20 cellular contexts compared by ENCODE assay signal in genomic region chr2:11290713-11291112, GRCh38. TPM values are rescaled to one million over a fixed set of nuclear protein-coding genes. Genes with fewer than 3 reads are reported as not detected.
DNase-seq lines count a peak whose midpoint lies in the region; ATAC-seq, FAIRE-seq and TF ChIP-seq lines count a peak whose summit lies in the region.
"Had no signal": no experiment of that assay in that cellular context is flagged by ENCODE, and none has a peak within 500 bp of the region (broad histone marks: within the 10 kb centered on the region; RNA-seq: fewer than 3 reads in every experiment).

No MANE protein-coding gene starts in this region.

- TF ChIP-seq CTCF in GM06990 (IDR thresholded peaks at IDR 0.05; ENCODE audit: insufficient read depth, low read length, poor library complexity, severe bottlenecking), result no peak
- no peak for TF ChIP-seq CTCF in GM12878 (IDR thresholded peaks at IDR 0.05 in 2 of 3, conservative IDR thresholded peaks at IDR 0.05 in 1 of 3; ENCODE audit: control insufficient read depth in 2 of 3, extremely low read depth in 1 of 3, insufficient read depth in 1 of 3, low read depth in 3 of 3, low read length in 3 of 3)
- no peak for TF ChIP-seq CTCF in gastrocnemius medialis (IDR thresholded peaks at IDR 0.05 in 4 of 5, conservative IDR thresholded peaks at IDR 0.05 in 1 of 5)

- TF ChIP-seq POLR2A in GM12878 (IDR thresholded peaks at IDR 0.05; ENCODE audit: low read depth, low read length) (no peak), gastrocnemius medialis (IDR thresholded peaks at IDR 0.05) (no peak)

- H3K4me1 ChIP-seq in GM12878 (ENCODE audit: control insufficient read depth, insufficient read depth, low read length) (no peaks in the 10 kb centered on the region), gastrocnemius medialis (peaks cover 76 to 79% of the 10 kb centered on the region in 2 donors)

- DNase-seq in GM06990 (ENCODE audit: extremely low read depth, insufficient read length) (peak; percentile 19), GM12878 (ENCODE audit: low read depth, low spot score) (no peak), gastrocnemius medialis (no peak), dedifferentiated amniotic fluid mesenchymal stem cell (ENCODE audit: extremely low spot score) (no peak), DMS153 treated with DMSO at 0.1 percent for 48 hours (lab: John Stamatoyannopoulos, UW; ENCODE audit: unreplicated experiment) (no peak)
- no peak for DNase-seq in activated effector memory CD4-positive, alpha-beta T cell treated with Interleukin-2 at 50 U/mL for 16 hours
- DNase-seq: C1 segment of cervical spinal cord; Calu3; CD4-positive, alpha-beta memory T cell; COR-L47; DND-41; GM23248; H7; HCEC 1CT had no signal

- in situ Hi-C loops in GM12878 (cut with MboI), result no loop called here
- in situ Hi-C loops in gastrocnemius medialis (cut with MboI; ENCODE audit: low sequenced_read_pairs in 4 of 4), result no loop called here

- H3K36me3 ChIP-seq in GM06990 (ENCODE audit: control insufficient read depth, insufficient read depth, low read length) (no peaks in the 10 kb centered on the region), GM12878 (ENCODE audit: control insufficient read depth in 2 of 2, insufficient read depth in 2 of 2, low read length in 1 of 2) (no peaks in the 10 kb centered on the region; a peak in 1 of 4 replicates), gastrocnemius medialis (no peaks in the 10 kb centered on the region)

- TF ChIP-seq EP300 in GM12878 (IDR thresholded peaks at IDR 0.05; ENCODE audit: borderline replicate concordance in 1 of 2, control insufficient read depth in 1 of 2, low read depth in 2 of 2, low read length in 2 of 2), result no peak

- H3K4me2 ChIP-seq in GM12878 (ENCODE audit: control insufficient read depth, insufficient read depth), result no peak overlapping the region

- no peak for FAIRE-seq in GM12878 (lab: Jason Lieb, UNC)
- FAIRE-seq: G401.6, GM12891, GM18507, H1 had no signal

- H3K27me3 ChIP-seq in GM06990 (replicated peaks; ENCODE audit: control insufficient read depth, insufficient read depth, low read length), result no peaks in the 10 kb centered on the region
- H3K27me3 ChIP-seq in GM12878 (replicated peaks in 1 of 2; ENCODE audit: control insufficient read depth in 2 of 2, insufficient read depth in 2 of 2, low read length in 1 of 2), result no peaks in the 10 kb centered on the region
- no peaks in the 10 kb centered on the region for H3K27me3 ChIP-seq in gastrocnemius medialis

- intact Hi-C loops in GM12878 (cut with micrococcal nuclease; ENCODE audit: unreplicated experiment) (no loop called here), gastrocnemius medialis (cut with DNase I; ENCODE audit: low total_unique reads) (no loop called here)

- POLR2A ChIA-PET in GM12878 (lab: Charles Lee), result no interaction called here

- H4K20me1 ChIP-seq in GM12878 (ENCODE audit: control insufficient read depth, insufficient read depth), result no peaks in the 10 kb centered on the region

- H3K9me3 ChIP-seq in GM12878 (replicated peaks; ENCODE audit: control insufficient read depth, insufficient read depth, low read length) (no peaks in the 10 kb centered on the region; the same call in 2 of the 3 replicates), gastrocnemius medialis (no peaks in the 10 kb centered on the region)

- 3% methylated on average over 4 of the region's 4 CpGs for WGBS in GM12878 (ENCODE audit: insufficient coverage, insufficient replicate concordance, low lambda C conversion rate, missing lambda C conversion rate)

- H3K4me3 ChIP-seq in GM06990 (replicated peaks; ENCODE audit: low read depth, low read length) (no peak overlapping the region; the same call in 1 of the 2 replicates), GM12878 (no peak overlapping the region), gastrocnemius medialis (no peak overlapping the region)
- H3K4me3 ChIP-seq: GM23248 had no signal

- H2AFZ ChIP-seq in GM12878 (ENCODE audit: control insufficient read depth, low read depth, low read length), result no peak overlapping the region
- H2AFZ ChIP-seq: GM23248 had no signal

- peaks cover 4% of the 10 kb centered on the region for H3K79me2 ChIP-seq in GM12878 (ENCODE audit: control insufficient read depth, insufficient read depth, low read length)

- no peak overlapping the region for H3K9ac ChIP-seq in GM12878 (ENCODE audit: control insufficient read depth, insufficient read depth, low read length)
- H3K9ac ChIP-seq: GM23248 had no signal

- CTCF ChIA-PET in GM12878 (lab: Yijun Ruan, JAX), result no interaction called here

- RAD21 ChIA-PET in GM12878 (lab: Charles Lee; ENCODE audit: unreplicated experiment), result no interaction called here

- peak; percentile 51 for ATAC-seq in GM18873 (IDR thresholded peaks at IDR 0.05; ENCODE audit: low FRiP score, unreplicated experiment)
- ATAC-seq in GM12878, result no peak
- no peak for ATAC-seq in gastrocnemius medialis
- ATAC-seq in GM21576 (IDR thresholded peaks at IDR 0.05; ENCODE audit: unreplicated experiment), result no peak

- TF ChIP-seq RAD21 in GM12878 (IDR thresholded peaks at IDR 0.05; ENCODE audit: insufficient read depth, low read depth, low read length), result no peak

- H3K27ac ChIP-seq in GM12878 (ENCODE audit: control insufficient read depth, insufficient read depth) (no peak overlapping the region), gastrocnemius medialis (peak overlapping the region; percentile 35 to 83 (median 76))
- H3K27ac ChIP-seq: GM23248 had no signal

- BruUV-seq in GM12878 (replicated peaks; lab: Mats Ljungman, UMichigan), result no TSS peak

- SMC1A ChIA-PET in GM12878 (lab: Charles Lee; ENCODE audit: uncharacterized antibody, unreplicated experiment), result interaction anchor here (0.9 kb wide), 1 partner anchor 55 kb away, joined by 3 read pairs; no protein-coding TSS in a partner anchor

TF ChIP-seq in GM12878, 131 proteins besides CTCF, POLR2A, EP300 and RAD21:
- TF ChIP-seq PKNOX1 (IDR thresholded peaks at IDR 0.05) (peak; percentile 64), USF1 (IDR thresholded peaks at IDR 0.05; ENCODE audit: borderline replicate concordance, extremely low read length, insufficient read depth, low read depth, low read length) (no peak)

RNA-seq across cellular contexts. Expression of gene ROCK2, which starts 53.7 kb away (rescaled TPM):
- total RNA-seq in GM12878 (2013; cell fraction: nucleolus; rRNA removed), result 48.5 and 57.0 TPM in 2 replicates
- total RNA-seq in GM12878 (2014; rRNA removed), result 12.5 and 17.7 TPM in 2 replicates
- total RNA-seq in GM12878 (2014; rRNA removed; fragmentation: Illumina TruSeq; extraction: Trizol), result 22.1 and 22.5 TPM in 2 replicates
- 16.3 and 19.3 TPM in 2 replicates for total RNA-seq in GM12878 (2021)
- polyA plus RNA-seq in GM12878 (2011; ENCODE audit: low read depth), result 3.0 TPM
- polyA plus RNA-seq in GM12878 (2011; rRNA removed), result 5.1 and 9.1 TPM in 2 replicates
- 1.6 and 2.3 TPM in 2 replicates for polyA plus RNA-seq in GM12878 (2011; cell fraction: cytosol; rRNA removed)
- 3.3 and 5.0 TPM in 2 replicates for polyA plus RNA-seq in GM12878 (2011; cell fraction: nucleus; rRNA removed)
- polyA plus RNA-seq in GM12878 (2012), result 5.2 and 6.6 TPM in 2 replicates
- 12.7 and 15.8 TPM in 2 replicates for polyA plus RNA-seq in GM12878 (2014; fragmentation: Illumina TruSeq; extraction: Trizol)
- 1 to 10 TPM; 4.6 to 5.8 TPM for polyA plus RNA-seq in GM12878 (2014; fragmentation: Nextera tagmentation; extraction: Ambion mirVana)
- 6.3 and 7.6 TPM in 2 replicates for polyA plus RNA-seq in GM12878 (2014; rRNA removed)
- 1 to 10 TPM; 5.6 to 9.0 TPM for polyA plus RNA-seq in GM12878 (2016; fragmentation: Nextera tagmentation; extraction: Ambion mirVana)
- 9.1 and 14.3 TPM in 2 replicates for polyA minus RNA-seq in GM12878 (2011; rRNA and poly(A)+ RNA removed)
- polyA minus RNA-seq in GM12878 (2011; cell fraction: cytosol; rRNA and poly(A)+ RNA removed), result 3.7 and 4.7 TPM in 2 replicates
- polyA minus RNA-seq in GM12878 (2011; cell fraction: nucleus; rRNA and poly(A)+ RNA removed), result 8.5 and 13.8 TPM in 2 replicates
- 10 to 100 TPM; 42.0 to 85.4 (median 70.7) TPM for total RNA-seq in gastrocnemius medialis
